Comparison of ENCODE assay signal across 21 cellular contexts in genomic region chr16:51184702-51185433, GRCh38. TPM values are rescaled to one million over a fixed set of nuclear protein-coding genes. Genes with fewer than 3 reads are reported as not detected.
DNase-seq lines count a peak whose midpoint lies in the region; ATAC-seq and TF ChIP-seq lines count a peak whose summit lies in the region.
"Had no signal": no experiment of that assay in that cellular context is flagged by ENCODE, and none has a peak within 500 bp of the region (broad histone marks: within the 10 kb centered on the region; RNA-seq: fewer than 3 reads in every experiment).

No MANE protein-coding gene starts in this region.

- H2AFZ ChIP-seq in DND-41 (ENCODE audit: low read depth, low read length), result 0 out of 2 replicates have a peak overlapping the region, but pooled peaks have one; percentile 8

- no peak overlapping the region for H4K8ac ChIP-seq in mesendoderm (ENCODE audit: low read depth, low read length)

- H2AK5ac ChIP-seq in mesendoderm (ENCODE audit: low read length), result no peak overlapping the region

- TF ChIP-seq CTCF in DND-41 (IDR thresholded peaks at IDR 0.05; ENCODE audit: borderline replicate concordance, extremely low read depth, low read length, poor library complexity, severe bottlenecking) (no peak), sigmoid colon (IDR thresholded peaks at IDR 0.05) (no peak)

- no peak overlapping the region for H4K5ac ChIP-seq in mesendoderm (ENCODE audit: low read length)

- H3K4ac ChIP-seq in mesendoderm (ENCODE audit: low read depth, low read length), result no peak overlapping the region

- H3K4me1 ChIP-seq in DND-41 (ENCODE audit: insufficient read depth, low read length) (peaks cover 40% of the 10 kb centered on the region), HUES6 (ENCODE audit: control insufficient read depth, insufficient read depth, low read length) (peaks cover 52% of the 10 kb centered on the region), mesendoderm (ENCODE audit: control insufficient read depth, low read depth, low read length) (peaks cover 16% of the 10 kb centered on the region), sigmoid colon (no peaks in the 10 kb centered on the region)
- H3K4me1 ChIP-seq: tibial artery had no signal

- DNase-seq in DND-41 (peak; percentile 65), mesendoderm (no peak), sigmoid colon (no peak), occipital lobe (lab: John Stamatoyannopoulos, UW) (no peak), NCI-H1105 treated with DMSO at 0.1 percent for 48 hours (lab: John Stamatoyannopoulos, UW) (no peak)
- DNase-seq in activated CD4-positive, CD25-positive, alpha-beta regulatory T cell treated with anti-CD3 and anti-CD28 coated beads, Interleukin-2, amount 50 U/mL, for 72 hours, result no peak
- DNase-seq: CD4-positive, alpha-beta memory T cell; DMS79 treated with DMSO at 0.1 percent for 48 hours; foreskin melanocyte; Kasumi-1; midbrain; NCI-H1105; NCI-H2171; T-helper 9 cell; tibial artery had no signal

- intact Hi-C loops in sigmoid colon (cut with DNase I), result no loop called here

- H3K4me3 ChIP-seq in DND-41 (ENCODE audit: low read depth in 1 of 2, low read length in 2 of 2) (no peak overlapping the region), HUES6 (ENCODE audit: low read depth, low read length) (no peak overlapping the region), mesendoderm (ENCODE audit: low read length) (no peak overlapping the region), sigmoid colon (no peak overlapping the region)
- H3K4me3 ChIP-seq: tibial artery had no signal

- no peaks in the 10 kb centered on the region for H3K9me3 ChIP-seq in DND-41 (ENCODE audit: insufficient read depth, low read length, severe bottlenecking)
- no peaks in the 10 kb centered on the region for H3K9me3 ChIP-seq in HUES6 (ENCODE audit: control insufficient read depth, insufficient read depth, low read depth, low read length)
- no peaks in the 10 kb centered on the region for H3K9me3 ChIP-seq in sigmoid colon
- H3K9me3 ChIP-seq: tibial artery had no signal

- no peak for TF ChIP-seq POLR2A in sigmoid colon (IDR thresholded peaks at IDR 0.05)

- H3K9ac ChIP-seq in DND-41 (ENCODE audit: low read depth, low read length), result peak overlapping the region; percentile 37
- peak overlapping the region; percentile 21 for H3K9ac ChIP-seq in HUES6 (ENCODE audit: low read length)
- H3K9ac ChIP-seq in mesendoderm (ENCODE audit: low read length), result no peak overlapping the region

- no peaks in the 10 kb centered on the region for H4K20me1 ChIP-seq in DND-41 (ENCODE audit: insufficient read depth, low read length)

- H3K23ac ChIP-seq in mesendoderm (ENCODE audit: low read length), result peak overlapping the region; percentile 45

- TF ChIP-seq EP300 in sigmoid colon (IDR thresholded peaks at IDR 0.05), result no peak

- H3K79me2 ChIP-seq in DND-41 (ENCODE audit: insufficient read depth, low read length) (no peaks in the 10 kb centered on the region), mesendoderm (ENCODE audit: control insufficient read depth, insufficient read depth, low read length) (no peaks in the 10 kb centered on the region)

- H3K4me2 ChIP-seq in DND-41 (ENCODE audit: insufficient read depth, low read length) (peak overlapping the region; percentile 38), mesendoderm (ENCODE audit: low read length) (no peak overlapping the region)

- ATAC-seq in DND-41 (ENCODE audit: insufficient read depth, low read depth) (peak; percentile 87), GM19397 (IDR thresholded peaks at IDR 0.05; ENCODE audit: unreplicated experiment) (peak; percentile 62)
- ATAC-seq: Panc1, SK-N-SH treated with all-trans-retinoic acid at 6 μM for 48 hours had no signal

- H3K36me3 ChIP-seq in DND-41 (ENCODE audit: insufficient read depth, low read length) (no peaks in the 10 kb centered on the region), HUES6 (ENCODE audit: control insufficient read depth, insufficient read depth, low read length) (no peaks in the 10 kb centered on the region), mesendoderm (ENCODE audit: control insufficient read depth, insufficient read depth, low read length) (no peaks in the 10 kb centered on the region), sigmoid colon (no peaks in the 10 kb centered on the region)
- H3K36me3 ChIP-seq: tibial artery had no signal

- H3K27ac ChIP-seq in DND-41 (ENCODE audit: low read length) (peak overlapping the region; percentile 76), HUES6 (ENCODE audit: low read depth, low read length) (no peak overlapping the region), mesendoderm (ENCODE audit: low read depth, low read length) (no peak overlapping the region), sigmoid colon (no peak overlapping the region)
- H3K27ac ChIP-seq: tibial artery had no signal

- no peaks in the 10 kb centered on the region for H3K79me1 ChIP-seq in mesendoderm (ENCODE audit: low read length)

- H2BK15ac ChIP-seq in mesendoderm (replicated peaks; ENCODE audit: low read depth), result no peak overlapping the region

- H3K27me3 ChIP-seq in DND-41 (ENCODE audit: insufficient read depth, low read length, poor library complexity), result no peaks in the 10 kb centered on the region
- H3K27me3 ChIP-seq in HUES6 (ENCODE audit: control insufficient read depth, insufficient read depth, low read length), result no peaks in the 10 kb centered on the region
- H3K27me3 ChIP-seq in mesendoderm (ENCODE audit: insufficient read depth, low read length, poor library complexity), result no peaks in the 10 kb centered on the region
- H3K27me3 ChIP-seq in sigmoid colon, result peaks cover 0 to 3% (median 0%) of the 10 kb centered on the region in 3 donors
- H3K27me3 ChIP-seq: tibial artery had no signal

- no peak overlapping the region for H2BK120ac ChIP-seq in mesendoderm (ENCODE audit: low read depth, low read length)

- peak overlapping the region; percentile 11 for H3K56ac ChIP-seq in mesendoderm (ENCODE audit: low read length)

- H2BK5ac ChIP-seq in mesendoderm (ENCODE audit: low read length), result no peak overlapping the region

- no peak overlapping the region for H3K18ac ChIP-seq in mesendoderm (ENCODE audit: low read length)

- WGBS in mesendoderm (ENCODE audit: extremely low coverage, insufficient coverage, low lambda C conversion rate), result no CpG with 5 or more reads among the region's 8 CpGs
- WGBS in sigmoid colon, 2 donors, result 11 to 13% methylated on average over 8 of the region's 8 CpGs

RNA-seq across cellular contexts. Expression of gene SALL1, which starts 33.8 kb away (rescaled TPM):
- polyA plus RNA-seq in mesendoderm (2013, experiment 1 of 2), result 17.2 TPM
- 17.7 TPM for polyA plus RNA-seq in mesendoderm (2013, experiment 2 of 2)
- total RNA-seq in sigmoid colon (not detected), occipital lobe (4.4 TPM)
- polyA plus RNA-seq in sigmoid colon, result under 1 TPM; 0.46 to 0.64 (median 0.60) TPM
- total RNA-seq: CD4-positive, alpha-beta memory T cell; dermis microvascular lymphatic vessel endothelial cell; HT-29 had no signal
- polyA plus RNA-seq: CD4-positive, alpha-beta memory T cell had no signal
